7 cellular contexts compared by ENCODE assay signal in the genomic region with DNA sequence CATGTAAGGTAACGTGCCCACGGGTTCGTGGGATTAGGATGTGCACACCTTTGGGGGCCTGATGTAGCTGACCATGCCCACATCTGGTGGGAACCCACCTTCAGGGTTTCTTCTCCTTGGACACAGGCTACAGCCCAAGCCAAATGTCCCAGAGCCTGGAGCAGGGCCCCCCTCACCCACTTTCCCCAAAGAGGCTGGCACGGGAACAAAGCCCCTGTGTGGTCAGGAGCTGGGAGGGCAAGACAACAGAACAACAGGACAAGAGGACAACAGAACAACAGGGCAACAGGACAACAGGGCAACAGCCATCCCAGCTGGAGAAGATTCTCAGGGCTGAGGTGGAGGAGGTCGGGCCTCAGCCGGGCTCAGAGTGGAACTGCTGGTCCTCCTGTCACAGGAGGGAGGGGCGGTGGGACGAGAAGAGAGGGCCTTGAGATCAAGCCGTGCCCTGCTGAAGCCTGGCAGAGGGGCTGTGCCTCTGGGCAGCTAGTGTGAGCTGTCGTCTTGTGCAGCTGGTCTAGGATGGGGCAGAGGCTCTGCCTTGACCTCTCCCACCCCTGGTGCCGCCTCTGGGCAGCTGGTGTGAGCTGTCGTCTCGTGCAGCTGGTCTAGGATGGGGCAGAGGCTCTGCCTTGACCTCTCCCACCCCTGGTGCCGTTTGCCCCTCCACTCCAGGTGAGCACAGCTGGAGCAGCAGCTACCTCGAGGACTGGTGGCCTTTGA.
A peak's percentile ranks its signal among the peaks of the same experiment; 100 is the strongest.
DNase-seq lines count a peak whose midpoint lies in the region; ATAC-seq, FAIRE-seq and TF ChIP-seq lines count a peak whose summit lies in the region.
"Not testable (repeated sequence)": the region's sequence is repeated elsewhere in the genome, so short reads cannot be mapped to it uniquely, and the experiment has no call there.

No MANE protein-coding gene starts in this region.

- ATAC-seq in esophagus mucosa (peak; percentile 17), right cardiac atrium (peak; percentile 27 to 29), HepG2 (peak; percentile 24; the same call in 2 of the 3 replicates)
- peak; percentile 16 for ATAC-seq in stimulated activated memory B cell treated with anti-CD40 and anti-IgM and Interleukin-4, amounts not matched to agents 10 μg/mL and 1 μg/mL and 100 μg/mL, for 72 hours

- intact Hi-C loops in CD14-positive monocyte (cut with micrococcal nuclease); right cardiac atrium (cut with DNase I); HepG2 (cut with micrococcal nuclease; ENCODE audit: unreplicated experiment): not testable (repeated sequence)

- H3K79me2 ChIP-seq in HepG2 (ENCODE audit: insufficient read depth, low read length), result not testable (repeated sequence)

- H3K4me2 ChIP-seq in HepG2 (ENCODE audit: low read depth, low read length), result not testable (repeated sequence)

- not testable (repeated sequence) for H3K9ac ChIP-seq in HepG2 (ENCODE audit: insufficient read depth, low read depth, low read length)

- TF ChIP-seq CTCF in CD14-positive monocyte (IDR thresholded peaks at IDR 0.05); coronary artery (IDR thresholded peaks at IDR 0.05); HepG2 (CRISPR knock-in tag; IDR thresholded peaks at IDR 0.05): not testable (repeated sequence)

- not testable (repeated sequence) for BruUV-seq in HepG2 (replicated peaks; lab: Mats Ljungman, UMichigan)

- in situ Hi-C loops in HepG2 (cut with HindIII; ENCODE audit: extremely low pct_ligation_motif_present, low pct_unique_long_range_greater_than_20kb), result not testable (repeated sequence)

- not testable (repeated sequence) for H3K27me3 Mint-ChIP-seq in CD14-positive monocyte (ENCODE audit: low read depth in 3 of 3); stimulated activated memory B cell treated with anti-CD40 and anti-IgM and Interleukin-4, amounts not matched to agents 10 μg/mL and 1 μg/mL and 100 μg/mL, for 72 hours

- TF ChIP-seq POLR2A in HepG2 (IDR thresholded peaks at IDR 0.05; ENCODE audit: insufficient read depth in 1 of 2, low read depth in 2 of 2, low read length in 2 of 2), result not testable (repeated sequence)

- FAIRE-seq in HepG2 (lab: Jason Lieb, UNC), result not testable (repeated sequence)

- CTCF ChIA-PET in HepG2 (lab: Yijun Ruan, JAX; ENCODE audit: low intra/inter-chr PET ratio, low total read pairs), result not testable (repeated sequence)

- not testable (repeated sequence) for TF ChIP-seq RAD21 in HepG2 (CRISPR knock-in tag; IDR thresholded peaks at IDR 0.05)

- not testable (repeated sequence) for H3K4me1 ChIP-seq in right cardiac atrium (ENCODE audit: control insufficient read depth, insufficient read depth, low read length); HepG2 (ENCODE audit: insufficient read depth, low read length)

- H4K20me1 ChIP-seq in HepG2 (ENCODE audit: insufficient read depth, low read length), result not testable (repeated sequence)

- DNase-seq in CD14-positive monocyte (ENCODE audit: low spot score) (peak; percentile 36), coronary artery (ENCODE audit: low spot score) (peak; percentile 29), mesenteric fat pad (ENCODE audit: low spot score) (peak; percentile 69)
- not testable (repeated sequence) for DNase-seq in right cardiac atrium; HepG2 (ENCODE audit: low spot score)

- H2AFZ ChIP-seq in HepG2 (ENCODE audit: low read length), result not testable (repeated sequence)

- not testable (repeated sequence) for H3K36me3 ChIP-seq in HepG2 (replicated peaks in 1 of 2; ENCODE audit: control insufficient read depth in 1 of 2, insufficient read depth in 2 of 2, low read length in 2 of 2)

- POLR2A ChIA-PET in HepG2 (lab: Yijun Ruan, JAX), result not testable (repeated sequence)

- H3K4me3 ChIP-seq in coronary artery; right cardiac atrium (ENCODE audit: low read length); HepG2 (replicated peaks in 1 of 3; ENCODE audit: insufficient read depth in 1 of 3, low read depth in 2 of 3, low read length in 3 of 3): not testable (repeated sequence)

- not testable (repeated sequence) for H3K9me3 ChIP-seq in right cardiac atrium (ENCODE audit: control insufficient read depth, low read length); HepG2 (ENCODE audit: low read length)

- H3K27ac ChIP-seq in coronary artery; right cardiac atrium (ENCODE audit: low read length); HepG2 (ENCODE audit: extremely low read length, insufficient read depth, low read length): not testable (repeated sequence)

- not testable (repeated sequence) for H3K36me3 Mint-ChIP-seq in CD14-positive monocyte; stimulated activated memory B cell treated with anti-CD40 and anti-IgM and Interleukin-4, amounts not matched to agents 10 μg/mL and 1 μg/mL and 100 μg/mL, for 72 hours

- not testable (repeated sequence) for H3K4me3 Mint-ChIP-seq in CD14-positive monocyte; stimulated activated memory B cell treated with anti-CD40 and anti-IgM and Interleukin-4, amounts not matched to agents 10 μg/mL and 1 μg/mL and 100 μg/mL, for 72 hours

- H3K4me1 Mint-ChIP-seq in CD14-positive monocyte; stimulated activated memory B cell treated with anti-CD40 and anti-IgM and Interleukin-4, amounts not matched to agents 10 μg/mL and 1 μg/mL and 100 μg/mL, for 72 hours: not testable (repeated sequence)

- WGBS in right cardiac atrium, result 56% methylated on average over 7 of the region's 15 CpGs
- WGBS in HepG2 (ENCODE audit: low lambda C conversion rate), result 32% methylated on average over 2 of the region's 15 CpGs

- H3K27ac Mint-ChIP-seq in CD14-positive monocyte; stimulated activated memory B cell treated with anti-CD40 and anti-IgM and Interleukin-4, amounts not matched to agents 10 μg/mL and 1 μg/mL and 100 μg/mL, for 72 hours: not testable (repeated sequence)

- not testable (repeated sequence) for TF ChIP-seq EP300 in HepG2 (IDR thresholded peaks at IDR 0.05; ENCODE audit: low read depth in 2 of 2, low read length in 2 of 2); HepG2 (CRISPR knock-in tag; IDR thresholded peaks at IDR 0.05; ENCODE audit: borderline replicate concordance)

- not testable (repeated sequence) for H3K9me3 Mint-ChIP-seq in CD14-positive monocyte; stimulated activated memory B cell treated with anti-CD40 and anti-IgM and Interleukin-4, amounts not matched to agents 10 μg/mL and 1 μg/mL and 100 μg/mL, for 72 hours

- not testable (repeated sequence) for H3K27me3 ChIP-seq in right cardiac atrium (ENCODE audit: control insufficient read depth, insufficient read depth); HepG2 (ENCODE audit: control insufficient read depth in 1 of 2, insufficient read depth in 2 of 2, low read length in 2 of 2)
